8 cellular contexts compared by ENCODE assay signal in genomic region chr19:55494172-55494761, GRCh38. TPM values are rescaled to one million over a fixed set of nuclear protein-coding genes. Genes with fewer than 3 reads are reported as not detected.
DNase-seq lines count a peak whose midpoint lies in the region; ATAC-seq and TF ChIP-seq lines count a peak whose summit lies in the region.
"Had no signal": no experiment of that assay in that cellular context is flagged by ENCODE, and none has a peak within 500 bp of the region (broad histone marks: within the 10 kb centered on the region; RNA-seq: fewer than 3 reads in every experiment).

No MANE protein-coding gene starts in this region.

- intact Hi-C loops in mucosa of descending colon (cut with DNase I, micrococcal nuclease): no loop called here

- ATAC-seq in mucosa of descending colon: peak; percentile 35
- ATAC-seq in HG03175 (IDR thresholded peaks at IDR 0.05; ENCODE audit: unreplicated experiment): no peak
- no peak for ATAC-seq in HG02973 (IDR thresholded peaks at IDR 0.05; ENCODE audit: unreplicated experiment)

- TF ChIP-seq CTCF in BJ (IDR thresholded peaks at IDR 0.05; ENCODE audit: insufficient read depth, low read depth, low read length) (no peak), mucosa of descending colon (IDR thresholded peaks at IDR 0.05) (no peak)

- POLR2A ChIA-PET in BJ (lab: Charles Lee): no interaction called here

- H3K36me3 ChIP-seq in BJ (ENCODE audit: control insufficient read depth, insufficient read depth, low read length): peaks cover 10% of the 10 kb centered on the region
- H3K36me3 ChIP-seq in mucosa of descending colon (ENCODE audit: low read depth): no peaks in the 10 kb centered on the region

- DNase-seq in BJ (ENCODE audit: low read depth) (no peak), mucosa of descending colon (no peak), globus pallidus (ENCODE audit: low spot score) (no peak)
- DNase-seq in activated naive CD8-positive, alpha-beta T cell treated with anti-CD3 and anti-CD28 coated beads for 36 hours: no peak
- DNase-seq: activated T-cell treated with anti-CD3 and anti-CD28 coated beads, Interleukin-2, amount 50 U/mL, for 4 hours; NCI-H446 had no signal

- H3K4me3 ChIP-seq in BJ (ENCODE audit: low read depth, low read length): peak overlapping the region; percentile 39
- no peak overlapping the region for H3K4me3 ChIP-seq in mucosa of descending colon

- CTCF ChIA-PET in BJ (lab: Yijun Ruan, JAX): interaction anchor here (0.6 to 10.9 kb wide), 7 partner anchors 10 to 451 kb away, joined by 3 to 106 read pairs (median 5); no protein-coding TSS in a partner anchor

- H3K9me3 ChIP-seq in mucosa of descending colon: no peaks in the 10 kb centered on the region

- H3K27ac Mint-ChIP-seq in activated naive CD8-positive, alpha-beta T cell treated with anti-CD3 and anti-CD28 coated beads for 36 hours: peak overlapping the region; percentile 82

- H3K9me3 Mint-ChIP-seq in activated naive CD8-positive, alpha-beta T cell treated with anti-CD3 and anti-CD28 coated beads for 36 hours: no peaks in the 10 kb centered on the region
- H3K9me3 Mint-ChIP-seq: activated T-cell treated with anti-CD3 and anti-CD28 coated beads, Interleukin-2, amount 50 U/mL, for 4 hours had no signal

- peak overlapping the region; percentile 63 for H3K4me3 Mint-ChIP-seq in activated naive CD8-positive, alpha-beta T cell treated with anti-CD3 and anti-CD28 coated beads for 36 hours
- H3K4me3 Mint-ChIP-seq: activated T-cell treated with anti-CD3 and anti-CD28 coated beads, Interleukin-2, amount 50 U/mL, for 4 hours had no signal

- H3K4me1 Mint-ChIP-seq in activated naive CD8-positive, alpha-beta T cell treated with anti-CD3 and anti-CD28 coated beads for 36 hours: peaks cover 5% of the 10 kb centered on the region

- H3K27me3 ChIP-seq in BJ (ENCODE audit: control insufficient read depth, insufficient read depth, low read length): no peaks in the 10 kb centered on the region

- H3K4me1 ChIP-seq in mucosa of descending colon (ENCODE audit: low read depth): no peaks in the 10 kb centered on the region

- H3K36me3 Mint-ChIP-seq in activated naive CD8-positive, alpha-beta T cell treated with anti-CD3 and anti-CD28 coated beads for 36 hours: no peaks in the 10 kb centered on the region

- H3K27me3 Mint-ChIP-seq in activated naive CD8-positive, alpha-beta T cell treated with anti-CD3 and anti-CD28 coated beads for 36 hours: peaks cover 12% of the 10 kb centered on the region

RNA-seq across cellular contexts. Expression of gene SSC5D, which starts 6.0 kb away (rescaled TPM):
- 5.5 and 8.2 TPM in 2 replicates for polyA plus RNA-seq in BJ (2011; rRNA removed)
- 11.0 and 37.8 TPM in 2 replicates for polyA minus RNA-seq in BJ (2011; rRNA and poly(A)+ RNA removed)
- 1 to 10 TPM in 1 of 2 experiments, under 1 TPM in 1; 0.46 to 1.4 TPM for total RNA-seq in activated naive CD8-positive, alpha-beta T cell treated with anti-CD3 and anti-CD28 coated beads for 36 hours
- total RNA-seq in mucosa of descending colon: 10 to 100 TPM in 1 of 3 donors, 1 to 10 TPM in 2; 2.6 to 35.0 (median 4.0) TPM

RNA-seq across cellular contexts. Expression of gene NAT14, which starts 9.3 kb away (rescaled TPM):
- polyA plus RNA-seq in BJ (2011; rRNA removed): 20.4 and 34.8 TPM in 2 replicates
- polyA minus RNA-seq in BJ (2011; rRNA and poly(A)+ RNA removed): 8.6 and 10.6 TPM in 2 replicates
- 10 to 100 TPM; 24.8 to 24.9 TPM for total RNA-seq in activated naive CD8-positive, alpha-beta T cell treated with anti-CD3 and anti-CD28 coated beads for 36 hours
- total RNA-seq in mucosa of descending colon: 10 to 100 TPM in 1 of 3 donors, 1 to 10 TPM in 2; 3.9 to 21.7 (median 5.5) TPM

RNA-seq across cellular contexts. Expression of gene ZNF628, which starts 17.9 kb away (rescaled TPM):
- 0.36 and 0.48 TPM in 2 replicates for polyA plus RNA-seq in BJ (2011; rRNA removed)
- 0.47 and 0.62 TPM in 2 replicates for polyA minus RNA-seq in BJ (2011; rRNA and poly(A)+ RNA removed)
- total RNA-seq in activated naive CD8-positive, alpha-beta T cell treated with anti-CD3 and anti-CD28 coated beads for 36 hours: 10 to 100 TPM in 1 of 2 experiments, 1 to 10 TPM in 1; 8.8 to 10.3 TPM
- 10 to 100 TPM in 1 of 3 donors, 1 to 10 TPM in 2; 6.8 to 11.1 (median 7.9) TPM for total RNA-seq in mucosa of descending colon

RNA-seq across cellular contexts. Expression of gene C19orf85, which starts 29.7 kb away (rescaled TPM):
- polyA plus RNA-seq in BJ (2011; rRNA removed): not detected in 2 replicates
- polyA minus RNA-seq in BJ (2011; rRNA and poly(A)+ RNA removed): not detected in 2 replicates
- not detected for total RNA-seq in activated naive CD8-positive, alpha-beta T cell treated with anti-CD3 and anti-CD28 coated beads for 36 hours
- not detected for total RNA-seq in mucosa of descending colon
- total RNA-seq: activated T-cell treated with anti-CD3 and anti-CD28 coated beads, Interleukin-2, amount 50 U/mL, for 4 hours had no signal

RNA-seq across cellular contexts. Expression of gene ISOC2, which starts 32.8 kb away (rescaled TPM):
- polyA plus RNA-seq in BJ (2011; rRNA removed): 93.8 and 123 TPM in 2 replicates
- polyA minus RNA-seq in BJ (2011; rRNA and poly(A)+ RNA removed): 19.8 and 31.8 TPM in 2 replicates
- 10 to 100 TPM; 35.7 to 37.5 TPM for total RNA-seq in activated naive CD8-positive, alpha-beta T cell treated with anti-CD3 and anti-CD28 coated beads for 36 hours
- 10 to 100 TPM; 65.8 to 88.4 (median 86.9) TPM for total RNA-seq in mucosa of descending colon
